Comparison of ENCODE assay signal across 27 cellular contexts in the genomic region with DNA sequence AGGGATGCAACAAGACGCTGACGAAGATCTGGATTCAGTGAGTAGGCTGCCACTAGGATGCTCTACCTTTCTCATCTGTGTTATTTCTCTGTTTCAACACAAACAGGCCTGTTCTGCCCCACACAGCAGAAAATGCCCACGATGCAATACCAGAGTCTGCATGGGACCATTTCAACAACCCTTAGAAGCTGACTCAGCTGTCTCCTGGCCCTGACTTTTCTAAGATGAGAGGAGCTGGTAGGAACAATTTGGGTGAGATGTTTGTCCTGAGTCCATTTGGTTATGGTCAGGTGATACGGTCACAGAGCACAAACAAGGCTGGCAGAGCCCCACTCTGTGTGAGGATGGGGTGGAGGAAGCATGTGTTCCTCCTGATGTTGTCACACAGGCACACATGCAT.
"Had no signal": no experiment of that assay in that cellular context is flagged by ENCODE, and none has a peak within 500 bp of the region (broad histone marks: within the 10 kb centered on the region; RNA-seq: fewer than 3 reads in every experiment).

No MANE protein-coding gene starts in this region.

- H3K9ac ChIP-seq: neural progenitor cell had no signal

- H3K4me2 ChIP-seq: neural progenitor cell had no signal

- H3K36me3 Mint-ChIP-seq: naive thymus-derived CD8-positive, alpha-beta T cell had no signal

- H3K9me3 ChIP-seq: body of pancreas, heart left ventricle, right lobe of liver, suprapubic skin, tibial artery had no signal

- H3K9me3 Mint-ChIP-seq: activated T-cell treated with anti-CD3 and anti-CD28 coated beads, Interleukin-2, amount 50 U/mL, for 72 hours; immature natural killer cell; naive thymus-derived CD8-positive, alpha-beta T cell; neural progenitor cell; stimulated activated naive B cell treated with anti-CD40 and anti-IgM and Interleukin-4, amounts not matched to agents 10 μg/mL and 1 μg/mL and 100 μg/mL, for 72 hours; T-helper 2 cell treated with Interferon-gamma antibody and Interleukin-4, amounts not matched to agents 5 μg/mL and 100 μg/mL, for 36 hours had no signal

- H3K4me3 Mint-ChIP-seq: activated naive CD8-positive, alpha-beta T cell; activated T-cell treated with anti-CD3 and anti-CD28 coated beads, Interleukin-2, amount 50 U/mL, for 72 hours; immature natural killer cell; naive thymus-derived CD8-positive, alpha-beta T cell; neural progenitor cell; stimulated activated naive B cell treated with anti-CD40 and anti-IgM and Interleukin-4, amounts not matched to agents 10 μg/mL and 1 μg/mL and 100 μg/mL, for 72 hours; T-helper 2 cell treated with Interferon-gamma antibody and Interleukin-4, amounts not matched to agents 5 μg/mL and 100 μg/mL, for 36 hours had no signal

- H3K27ac ChIP-seq: body of pancreas, heart left ventricle, neural progenitor cell, right lobe of liver, skin epidermis, suprapubic skin, tibial artery had no signal

- H3K4me3 ChIP-seq: body of pancreas, heart left ventricle, neural progenitor cell, right lobe of liver, skin epidermis, suprapubic skin, tibial artery had no signal

- H3K4me1 ChIP-seq: neural progenitor cell, right lobe of liver had no signal

- H2AFZ ChIP-seq: neural progenitor cell had no signal

- H3K27me3 Mint-ChIP-seq: activated naive CD8-positive, alpha-beta T cell; naive thymus-derived CD8-positive, alpha-beta T cell; stimulated activated naive B cell treated with anti-CD40 and anti-IgM and Interleukin-4, amounts not matched to agents 10 μg/mL and 1 μg/mL and 100 μg/mL, for 72 hours had no signal

- H3K4me1 Mint-ChIP-seq: naive thymus-derived CD8-positive, alpha-beta T cell had no signal

- H3K36me3 ChIP-seq: heart left ventricle, neural progenitor cell, right lobe of liver had no signal

- H3K27ac Mint-ChIP-seq: activated naive CD8-positive, alpha-beta T cell; activated T-cell treated with anti-CD3 and anti-CD28 coated beads, Interleukin-2, amount 50 U/mL, for 72 hours; immature natural killer cell; neural progenitor cell; stimulated activated naive B cell treated with anti-CD40 and anti-IgM and Interleukin-4, amounts not matched to agents 10 μg/mL and 1 μg/mL and 100 μg/mL, for 72 hours; T-helper 2 cell treated with Interferon-gamma antibody and Interleukin-4, amounts not matched to agents 5 μg/mL and 100 μg/mL, for 36 hours had no signal

- DNase-seq: activated CD4-positive, alpha-beta T cell treated with anti-CD3 and anti-CD28 coated beads for 4 hours; activated CD4-positive, alpha-beta T cell treated with anti-CD3 and anti-CD28 coated beads, Interleukin-2, amount 50 U/mL, for 4 hours; activated naive CD4-positive, alpha-beta T cell treated with Interleukin-2 at 50 U/mL for 16 hours; activated T-cell treated with anti-CD3 and anti-CD28 coated beads for 4 hours; activated T-cell treated with anti-CD3 and anti-CD28 coated beads, Interleukin-2, amount 50 U/mL, for 72 hours; anterior cingulate cortex; body of pancreas; effector CD8-positive, alpha-beta T cell; heart left ventricle; hypothalamus; immature natural killer cell; kidney; left colon; mammary epithelial cell; naive thymus-derived CD8-positive, alpha-beta T cell; occipital lobe; stimulated activated CD4-positive, alpha-beta T cell treated with anti-CD3 and anti-CD28 coated beads, Interleukin-1b, Interleukin-23, amount 100 ng/mL, for 48 hours; stimulated activated CD4-positive, alpha-beta T cell treated with anti-CD3 and anti-CD28 coated beads, Interleukin-4, amount 100 ng/mL, for 4 hours; stimulated activated naive B cell treated with anti-CD40 and anti-IgM and Interleukin-4, amounts not matched to agents 10 μg/mL and 1 μg/mL and 100 μg/mL, for 72 hours; T-helper 1 cell; tibial artery had no signal

- H3K27me3 ChIP-seq: body of pancreas, neural progenitor cell, right lobe of liver, suprapubic skin, tibial artery had no signal

- ATAC-seq: activated T-cell treated with anti-CD3 and anti-CD28 coated beads, Interleukin-2, amount 50 U/mL, for 72 hours; body of pancreas; heart left ventricle; left colon; naive thymus-derived CD8-positive, alpha-beta T cell; right lobe of liver; stimulated activated naive B cell treated with anti-CD40 and anti-IgM and Interleukin-4, amounts not matched to agents 10 μg/mL and 1 μg/mL and 100 μg/mL, for 72 hours had no signal
